Comparison of ENCODE assay signal across 23 cellular contexts in the genomic region with DNA sequence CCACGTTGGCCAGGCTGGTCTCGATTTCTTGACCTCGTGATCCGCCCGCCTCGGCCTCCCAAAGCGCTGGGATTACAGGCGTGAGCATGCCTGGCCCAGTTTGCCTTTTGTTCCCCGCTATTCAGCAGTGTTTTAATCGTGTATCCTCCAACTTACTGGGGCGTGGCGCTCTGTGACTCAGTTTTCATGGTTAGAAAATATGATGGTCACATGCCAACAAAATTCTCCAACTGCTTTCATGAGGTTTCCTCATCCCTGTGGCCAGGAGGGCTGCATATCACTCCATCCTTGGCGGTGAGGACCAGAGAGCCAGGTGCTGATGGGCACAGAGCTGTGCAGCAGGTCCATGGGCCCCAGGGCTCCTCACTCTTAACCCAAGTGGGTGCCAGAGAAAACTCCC. TPM values are rescaled to one million over a fixed set of nuclear protein-coding genes. Genes with fewer than 3 reads are reported as not detected.
DNase-seq lines count a peak whose midpoint lies in the region; ATAC-seq and TF ChIP-seq lines count a peak whose summit lies in the region.
"Had no signal": no experiment of that assay in that cellular context is flagged by ENCODE, and none has a peak within 500 bp of the region (broad histone marks: within the 10 kb centered on the region; RNA-seq: fewer than 3 reads in every experiment).

No MANE protein-coding gene starts in this region.

- CTCF ChIA-PET in activated CD4-positive, alpha-beta T cell treated with anti-CD3 and anti-CD28 coated beads for 36 hours (lab: Charles Lee) = no interaction called here

- intact Hi-C loops in activated CD4-positive, alpha-beta T cell treated with anti-CD3 and anti-CD28 coated beads for 36 hours (cut with DNase I, micrococcal nuclease) = no loop called here

- DNase-seq in EL (peak; percentile 18), MG63 (peak; percentile 84), endodermal cell (peak; percentile 32), renal cortical epithelial cell (ENCODE audit: low read depth) (peak; percentile 4), AG08395 (ENCODE audit: low spot score) (no peak), SW 1271 (lab: John Stamatoyannopoulos, UW) (no peak)
- DNase-seq in activated CD4-positive, alpha-beta T cell treated with anti-CD3 and anti-CD28 coated beads for 36 hours = no peak
- DNase-seq: activated CD4-positive, alpha-beta memory T cell treated with anti-CD3 and anti-CD28 coated beads, Interleukin-2, amount 10 ng/mL, durations not matched to agents 7 days and 5 days; activated effector memory CD4-positive, alpha-beta T cell treated with anti-CD3 and anti-CD28 coated beads, Interleukin-2, amount 50 U/mL, for 16 hours; activated T-cell treated with anti-CD3 and anti-CD28 coated beads for 4 hours; dermis blood vessel endothelial cell; DND-41; foreskin melanocyte; hippocampal formation; mucosa of descending colon; NCI-H526; T1000 had no signal

- no peaks in the 10 kb centered on the region for H3K36me3 Mint-ChIP-seq in endodermal cell (ENCODE audit: low read depth)
- no peaks in the 10 kb centered on the region for H3K36me3 Mint-ChIP-seq in activated CD4-positive, alpha-beta T cell treated with anti-CD3 and anti-CD28 coated beads for 36 hours (ENCODE audit: low read depth)

- H3K27me3 ChIP-seq in MG63 (no peaks in the 10 kb centered on the region), endodermal cell (ENCODE audit: control insufficient read depth, insufficient read depth, low read length, poor library complexity, severe bottlenecking) (peaks cover 6% of the 10 kb centered on the region)
- H3K27me3 ChIP-seq: vagina had no signal

- ATAC-seq in activated CD4-positive, alpha-beta T cell treated with anti-CD3 and anti-CD28 coated beads for 36 hours = no peak
- ATAC-seq: mucosa of descending colon, Right ventricle myocardium inferior had no signal

- H3K36me3 ChIP-seq in MG63 = no peaks in the 10 kb centered on the region
- H3K36me3 ChIP-seq in endodermal cell (ENCODE audit: control insufficient read depth, insufficient read depth, low read length) = no peaks in the 10 kb centered on the region
- H3K36me3 ChIP-seq: cardiac muscle cell, suprapubic skin, vagina had no signal

- H3K4me1 ChIP-seq in endodermal cell (ENCODE audit: control insufficient read depth, insufficient read depth, low read length) = no peaks in the 10 kb centered on the region

- POLR2A ChIA-PET in activated CD4-positive, alpha-beta T cell treated with anti-CD3 and anti-CD28 coated beads for 36 hours (lab: Charles Lee) = no interaction called here

- H3K27ac ChIP-seq in endodermal cell (ENCODE audit: low read depth, low read length) = no peak overlapping the region
- H3K27ac ChIP-seq: cardiac muscle cell, suprapubic skin, vagina had no signal

- H3K27me3 Mint-ChIP-seq in endodermal cell (ENCODE audit: insufficient read depth) = peaks cover 17% of the 10 kb centered on the region
- peaks cover 25% of the 10 kb centered on the region for H3K27me3 Mint-ChIP-seq in activated CD4-positive, alpha-beta T cell treated with anti-CD3 and anti-CD28 coated beads for 36 hours

- no peak overlapping the region for H3K27ac Mint-ChIP-seq in endodermal cell
- no peak overlapping the region for H3K27ac Mint-ChIP-seq in activated CD4-positive, alpha-beta T cell treated with anti-CD3 and anti-CD28 coated beads for 36 hours
- H3K27ac Mint-ChIP-seq: activated CD4-positive, alpha-beta memory T cell treated with anti-CD3 and anti-CD28 coated beads, Interleukin-2, amount 10 ng/mL, durations not matched to agents 7 days and 5 days; progenitor cell of endocrine pancreas had no signal

- 92 to 97% methylated on average over 12 to 13 of the region's 13 CpGs for WGBS in endodermal cell (ENCODE audit: insufficient coverage in 1 of 2, insufficient read length in 1 of 2), 2 experiments

- peaks cover 17% of the 10 kb centered on the region for H3K4me1 Mint-ChIP-seq in endodermal cell
- peaks cover 7% of the 10 kb centered on the region for H3K4me1 Mint-ChIP-seq in activated CD4-positive, alpha-beta T cell treated with anti-CD3 and anti-CD28 coated beads for 36 hours

- H3K4me3 ChIP-seq in MG63 = no peak overlapping the region
- H3K4me3 ChIP-seq in endodermal cell (ENCODE audit: low read length) = no peak overlapping the region
- H3K4me3 ChIP-seq: cardiac muscle cell, mucosa of descending colon, suprapubic skin, vagina had no signal

- H3K9me3 Mint-ChIP-seq in endodermal cell = no peaks in the 10 kb centered on the region
- H3K9me3 Mint-ChIP-seq in activated CD4-positive, alpha-beta T cell treated with anti-CD3 and anti-CD28 coated beads for 36 hours (ENCODE audit: low read depth) = no peaks in the 10 kb centered on the region
- H3K9me3 Mint-ChIP-seq: activated CD4-positive, alpha-beta memory T cell treated with anti-CD3 and anti-CD28 coated beads, Interleukin-2, amount 10 ng/mL, durations not matched to agents 7 days and 5 days had no signal

- H3K9me3 ChIP-seq in MG63 (no peaks in the 10 kb centered on the region), endodermal cell (ENCODE audit: control insufficient read depth, low read length) (no peaks in the 10 kb centered on the region)
- H3K9me3 ChIP-seq: mucosa of descending colon, suprapubic skin, vagina had no signal

- no peak overlapping the region for H3K4me3 Mint-ChIP-seq in endodermal cell
- no peak overlapping the region for H3K4me3 Mint-ChIP-seq in activated CD4-positive, alpha-beta T cell treated with anti-CD3 and anti-CD28 coated beads for 36 hours
- H3K4me3 Mint-ChIP-seq: activated CD4-positive, alpha-beta memory T cell treated with anti-CD3 and anti-CD28 coated beads, Interleukin-2, amount 10 ng/mL, durations not matched to agents 7 days and 5 days had no signal

- TF ChIP-seq CTCF in endodermal cell (conservative IDR thresholded peaks at IDR 0.05) = no peak

- no peak overlapping the region for H3K9ac ChIP-seq in endodermal cell (ENCODE audit: extremely low read depth, low read length, poor library complexity, severe bottlenecking)

RNA-seq across cellular contexts. Expression of a gene that starts 33.0 kb away (rescaled TPM):
- not detected in 2 replicates for total RNA-seq in MG63 (2014; rRNA removed; shearing (Covaris generic); ENCODE audit: low replicate concordance)
- total RNA-seq in endodermal cell = under 1 TPM; 0.29 to 0.42 TPM
- 5.3 TPM for polyA plus RNA-seq in endodermal cell (2013, experiment 1 of 2)
- 4.7 TPM for polyA plus RNA-seq in endodermal cell (2013, experiment 2 of 2)
- not detected in 2 replicates for total RNA-seq in renal cortical epithelial cell
- total RNA-seq in activated CD4-positive, alpha-beta T cell treated with anti-CD3 and anti-CD28 coated beads for 36 hours = not detected
- total RNA-seq: activated CD4-positive, alpha-beta memory T cell treated with anti-CD3 and anti-CD28 coated beads, Interleukin-2, amount 10 ng/mL, durations not matched to agents 7 days and 5 days; dermis blood vessel endothelial cell; lower leg skin; Right ventricle myocardium inferior; suprapubic skin; vagina had no signal

Comparison
In these comparisons a context has a peak if more than half of its experiments do, and no peak if none do; other contexts are left out.
1. DNase-seq: peak in EL (single experiment), MG63 (single experiment), endodermal cell (single experiment) and renal cortical epithelial cell (single experiment); none in AG08395 (single experiment), activated CD4-positive, alpha-beta T cell treated with anti-CD3 and anti-CD28 coated beads for 36 hours (single experiment) and SW 1271 (0 of 2).